14 cellular contexts compared by ENCODE assay signal in genomic region chr2:95062247-95062646, GRCh38. TPM values are rescaled to one million over a fixed set of nuclear protein-coding genes. Genes with fewer than 3 reads are reported as not detected.
DNase-seq lines count a peak whose midpoint lies in the region; ATAC-seq, FAIRE-seq and TF ChIP-seq lines count a peak whose summit lies in the region.
"Had no signal": no experiment of that assay in that cellular context is flagged by ENCODE, and none has a peak within 500 bp of the region (broad histone marks: within the 10 kb centered on the region; RNA-seq: fewer than 3 reads in every experiment).

No MANE protein-coding gene starts in this region.

- no peak for TF ChIP-seq POLR2A in HepG2 (IDR thresholded peaks at IDR 0.05; ENCODE audit: insufficient read depth in 1 of 2, low read depth in 2 of 2, low read length in 2 of 2)
- no peak for TF ChIP-seq POLR2A in right lobe of liver (IDR thresholded peaks at IDR 0.05)

- ATAC-seq in HepG2 (no peak), right lobe of liver (no peak)
- peak; percentile 10 to 21 for ATAC-seq in activated T-cell treated with anti-CD3 and anti-CD28 coated beads, Interleukin-2, amount 50 U/mL, for 72 hours (replicated peaks in 1 of 2)
- ATAC-seq: Panc1, pancreas had no signal

- POLR2A ChIA-PET in HepG2 (lab: Yijun Ruan, JAX), result no interaction called here

- TF ChIP-seq EP300 in HepG2 (IDR thresholded peaks at IDR 0.05; ENCODE audit: low read depth in 2 of 2, low read length in 2 of 2), result no peak
- no peak for TF ChIP-seq EP300 in HepG2 (CRISPR knock-in tag; IDR thresholded peaks at IDR 0.05; ENCODE audit: borderline replicate concordance)

- no peaks in the 10 kb centered on the region for H3K9me3 ChIP-seq in HepG2 (ENCODE audit: low read length)
- no peaks in the 10 kb centered on the region for H3K9me3 ChIP-seq in right lobe of liver
- H3K9me3 ChIP-seq: pancreas had no signal

- H3K36me3 ChIP-seq in HepG2 (replicated peaks in 1 of 2; ENCODE audit: control insufficient read depth in 1 of 2, insufficient read depth in 2 of 2, low read length in 2 of 2) (no peaks in the 10 kb centered on the region), right lobe of liver (no peaks in the 10 kb centered on the region)
- H3K36me3 ChIP-seq: pancreas had no signal

- H4K20me1 ChIP-seq in HepG2 (ENCODE audit: insufficient read depth, low read length), result no peaks in the 10 kb centered on the region

- H3K4me1 ChIP-seq in HepG2 (ENCODE audit: insufficient read depth, low read length) (peaks cover 70% of the 10 kb centered on the region), right lobe of liver (no peaks in the 10 kb centered on the region)
- H3K4me1 ChIP-seq: pancreas had no signal

- intact Hi-C loops in HepG2 (cut with micrococcal nuclease; ENCODE audit: unreplicated experiment) (no loop called here), right lobe of liver (cut with DNase I) (no loop called here)

- CTCF ChIA-PET in HepG2 (lab: Yijun Ruan, JAX; ENCODE audit: low intra/inter-chr PET ratio, low total read pairs), result no interaction called here

- no peak for TF ChIP-seq RAD21 in HepG2 (CRISPR knock-in tag; IDR thresholded peaks at IDR 0.05)

- H3K79me2 ChIP-seq in HepG2 (ENCODE audit: insufficient read depth, low read length), result no peaks in the 10 kb centered on the region

- no peak for FAIRE-seq in HepG2 (lab: Jason Lieb, UNC)
- FAIRE-seq: pancreas had no signal

- peak overlapping the region; percentile 52 for H3K4me2 ChIP-seq in HepG2 (ENCODE audit: low read depth, low read length)

- H3K4me1 Mint-ChIP-seq in activated T-cell treated with anti-CD3 and anti-CD28 coated beads, Interleukin-2, amount 50 U/mL, for 72 hours (ENCODE audit: low read depth), result peaks cover 41% of the 10 kb centered on the region
- H3K4me1 Mint-ChIP-seq in glutamatergic neuron (ENCODE audit: low read depth, unreplicated experiment) (peaks cover 9% of the 10 kb centered on the region), type B pancreatic cell (ENCODE audit: unreplicated experiment) (peaks cover 33% of the 10 kb centered on the region)

- no peak overlapping the region for H3K9ac ChIP-seq in HepG2 (ENCODE audit: insufficient read depth, low read depth, low read length)

- 69% methylated on average over 7 of the region's 7 CpGs for WGBS in HepG2 (ENCODE audit: low lambda C conversion rate)
- 62% methylated on average over 5 of the region's 7 CpGs for WGBS in right lobe of liver (ENCODE audit: insufficient coverage, low coverage, low lambda C conversion rate, missing lambda C conversion rate)

- peaks cover 3 to 11% of the 10 kb centered on the region in 2 experiments; a peak in 2 of 5 replicates for H3K27me3 ChIP-seq in HepG2 (ENCODE audit: control insufficient read depth in 1 of 2, insufficient read depth in 2 of 2, low read length in 2 of 2)
- no peaks in the 10 kb centered on the region for H3K27me3 ChIP-seq in right lobe of liver
- H3K27me3 ChIP-seq: pancreas had no signal

- peak overlapping the region; percentile 64 for H3K27ac Mint-ChIP-seq in activated T-cell treated with anti-CD3 and anti-CD28 coated beads, Interleukin-2, amount 50 U/mL, for 72 hours
- peak overlapping the region; percentile 17 for H3K27ac Mint-ChIP-seq in glutamatergic neuron (ENCODE audit: unreplicated experiment)
- peak overlapping the region; percentile 22 for H3K27ac Mint-ChIP-seq in type B pancreatic cell

- TF ChIP-seq CTCF in HepG2 (CRISPR knock-in tag; IDR thresholded peaks at IDR 0.05) (no peak), right lobe of liver (IDR thresholded peaks at IDR 0.05) (no peak), glutamatergic neuron (IDR thresholded peaks at IDR 0.05; ENCODE audit: partially characterized antibody, unreplicated experiment) (no peak), type B pancreatic cell (conservative IDR thresholded peaks at IDR 0.05) (no peak)

- DNase-seq in HepG2 (ENCODE audit: low spot score) (no peak), right lobe of liver (no peak), glutamatergic neuron (no peak), type B pancreatic cell (ENCODE audit: extremely low spot score, unreplicated experiment) (no peak), G401 (ENCODE audit: low spot score) (no peak), NCI-H82 (lab: John Stamatoyannopoulos, UW) (no peak), COLO829 (ENCODE audit: low spot score) (no peak)
- DNase-seq in activated T-cell treated with anti-CD3 and anti-CD28 coated beads, Interleukin-2, amount 50 U/mL, for 72 hours, result no peak
- DNase-seq: KBM-7, NCI-H1436, NCI-H510A, pancreas had no signal

- BruUV-seq in HepG2 (replicated peaks; lab: Mats Ljungman, UMichigan), result no TSS peak

- H2AFZ ChIP-seq in HepG2 (ENCODE audit: low read length), result no peak overlapping the region

- H3K4me3 ChIP-seq in HepG2 (replicated peaks in 1 of 3; ENCODE audit: insufficient read depth in 1 of 3, low read depth in 2 of 3, low read length in 3 of 3), result no peak overlapping the region
- H3K4me3 ChIP-seq in right lobe of liver, result no peak overlapping the region
- H3K4me3 ChIP-seq: pancreas had no signal

- H3K27ac ChIP-seq in HepG2 (ENCODE audit: extremely low read length, insufficient read depth, low read length) (no peak overlapping the region), right lobe of liver (no peak overlapping the region)
- H3K27ac ChIP-seq: pancreas had no signal

- no peaks in the 10 kb centered on the region for H3K27me3 Mint-ChIP-seq in activated T-cell treated with anti-CD3 and anti-CD28 coated beads, Interleukin-2, amount 50 U/mL, for 72 hours (ENCODE audit: low read depth)
- no peaks in the 10 kb centered on the region for H3K27me3 Mint-ChIP-seq in glutamatergic neuron (ENCODE audit: unreplicated experiment)
- peaks cover 4% of the 10 kb centered on the region for H3K27me3 Mint-ChIP-seq in type B pancreatic cell

- H3K4me3 Mint-ChIP-seq in activated T-cell treated with anti-CD3 and anti-CD28 coated beads, Interleukin-2, amount 50 U/mL, for 72 hours, result peak overlapping the region; percentile 53 to 57
- H3K4me3 Mint-ChIP-seq in glutamatergic neuron (ENCODE audit: unreplicated experiment) (peak overlapping the region; percentile 36), type B pancreatic cell (peak overlapping the region; percentile 8)
- H3K4me3 Mint-ChIP-seq: central memory CD8-positive, alpha-beta T cell had no signal

- no peaks in the 10 kb centered on the region for H3K36me3 Mint-ChIP-seq in activated T-cell treated with anti-CD3 and anti-CD28 coated beads, Interleukin-2, amount 50 U/mL, for 72 hours (ENCODE audit: insufficient read depth in 2 of 2)
- H3K36me3 Mint-ChIP-seq in glutamatergic neuron (ENCODE audit: unreplicated experiment) (no peaks in the 10 kb centered on the region), type B pancreatic cell (no peaks in the 10 kb centered on the region)

- in situ Hi-C loops in HepG2 (cut with HindIII; ENCODE audit: extremely low pct_ligation_motif_present, low pct_unique_long_range_greater_than_20kb) (no loop called here), G401 (cut with HindIII; ENCODE audit: low sequenced_read_pairs) (no loop called here)

- H3K9me3 Mint-ChIP-seq in activated T-cell treated with anti-CD3 and anti-CD28 coated beads, Interleukin-2, amount 50 U/mL, for 72 hours, result no peaks in the 10 kb centered on the region
- H3K9me3 Mint-ChIP-seq in glutamatergic neuron (ENCODE audit: unreplicated experiment) (peaks cover 6% of the 10 kb centered on the region), type B pancreatic cell (no peaks in the 10 kb centered on the region)
- H3K9me3 Mint-ChIP-seq: central memory CD8-positive, alpha-beta T cell had no signal

RNA-seq across cellular contexts. Expression of gene MAL, which starts 36.7 kb away (rescaled TPM):
- not detected in 2 replicates for total RNA-seq in HepG2 (2016; rRNA removed; fragmentation: Illumina TruSeq; extraction: Trizol)
- not detected in 2 replicates for total RNA-seq in HepG2 (2016; cell fraction: cytosol; rRNA removed; fragmentation: Illumina TruSeq; extraction: Trizol; ENCODE audit: low read depth)
- not detected in 2 replicates for total RNA-seq in HepG2 (2016; cell fraction: insoluble cytoplasmic fraction; rRNA removed; fragmentation: Illumina TruSeq; extraction: Trizol)
- not detected in 2 replicates for total RNA-seq in HepG2 (2016; cell fraction: membrane; rRNA removed; fragmentation: Illumina TruSeq; extraction: Trizol)
- total RNA-seq in HepG2 (2016; cell fraction: nucleus; rRNA removed; fragmentation: Illumina TruSeq; extraction: Trizol), result not detected in 2 replicates
- polyA plus RNA-seq in HepG2 (2011; rRNA removed), result not detected in 2 replicates
- polyA plus RNA-seq in HepG2 (2011; cell fraction: cytosol; rRNA removed), result not detected in 2 replicates
- polyA plus RNA-seq in HepG2 (2011; cell fraction: nucleus; rRNA removed), result not detected in 2 replicates
- polyA plus RNA-seq in HepG2 (2012), result not detected in 2 replicates
- polyA plus RNA-seq in HepG2 (2016; cell fraction: cytosol; fragmentation: Illumina TruSeq; extraction: Trizol; ENCODE audit: low read depth), result not detected in 2 replicates
- not detected in 2 replicates for polyA plus RNA-seq in HepG2 (2016; cell fraction: insoluble cytoplasmic fraction; fragmentation: Illumina TruSeq; extraction: Trizol; ENCODE audit: low read depth)
- not detected in 2 replicates for polyA plus RNA-seq in HepG2 (2016; cell fraction: membrane; fragmentation: Illumina TruSeq; extraction: Trizol; ENCODE audit: low read depth)
- polyA plus RNA-seq in HepG2 (2016; cell fraction: nucleus; fragmentation: Illumina TruSeq; extraction: Trizol; ENCODE audit: insufficient read depth, low read depth), result not detected in 2 replicates
- not detected in 2 replicates for polyA minus RNA-seq in HepG2 (2011; rRNA and poly(A)+ RNA removed; ENCODE audit: low replicate concordance)
- polyA minus RNA-seq in HepG2 (2011; cell fraction: cytosol; rRNA and poly(A)+ RNA removed), result not detected in 2 replicates
- not detected in 2 replicates for polyA minus RNA-seq in HepG2 (2011; cell fraction: nucleus; rRNA and poly(A)+ RNA removed)
- under 1 TPM in 1 of 6 experiments, not detected in 5; 0.24 TPM for total RNA-seq in right lobe of liver
- total RNA-seq in activated T-cell treated with anti-CD3 and anti-CD28 coated beads, Interleukin-2, amount 50 U/mL, for 72 hours, result 10 to 100 TPM; 92.6 to 93.8 TPM
- 9.0 TPM for total RNA-seq in glutamatergic neuron (ENCODE audit: unreplicated experiment)
- 205 and 250 TPM in 2 replicates for total RNA-seq in type B pancreatic cell (ENCODE audit: low replicate concordance)
- not detected in 2 replicates for total RNA-seq in G401 (2014; rRNA removed; shearing (Covaris generic))

RNA-seq across cellular contexts. Expression of gene MRPS5, which starts 59.4 kb away (rescaled TPM):
- total RNA-seq in HepG2 (2016; rRNA removed; fragmentation: Illumina TruSeq; extraction: Trizol), result 98.8 and 102 TPM in 2 replicates
- total RNA-seq in HepG2 (2016; cell fraction: cytosol; rRNA removed; fragmentation: Illumina TruSeq; extraction: Trizol; ENCODE audit: low read depth), result 53.7 and 54.0 TPM in 2 replicates
- total RNA-seq in HepG2 (2016; cell fraction: insoluble cytoplasmic fraction; rRNA removed; fragmentation: Illumina TruSeq; extraction: Trizol), result 99.9 and 104 TPM in 2 replicates
- total RNA-seq in HepG2 (2016; cell fraction: membrane; rRNA removed; fragmentation: Illumina TruSeq; extraction: Trizol), result 68.2 and 74.9 TPM in 2 replicates
- total RNA-seq in HepG2 (2016; cell fraction: nucleus; rRNA removed; fragmentation: Illumina TruSeq; extraction: Trizol), result 65.4 and 78.9 TPM in 2 replicates
- 125 and 134 TPM in 2 replicates for polyA plus RNA-seq in HepG2 (2011; rRNA removed)
- polyA plus RNA-seq in HepG2 (2011; cell fraction: cytosol; rRNA removed), result 80.7 and 93.0 TPM in 2 replicates
- polyA plus RNA-seq in HepG2 (2011; cell fraction: nucleus; rRNA removed), result 151 and 160 TPM in 2 replicates
- 83.3 and 86.4 TPM in 2 replicates for polyA plus RNA-seq in HepG2 (2012)
- polyA plus RNA-seq in HepG2 (2016; cell fraction: cytosol; fragmentation: Illumina TruSeq; extraction: Trizol; ENCODE audit: low read depth), result 52.6 and 54.6 TPM in 2 replicates
- 116 and 119 TPM in 2 replicates for polyA plus RNA-seq in HepG2 (2016; cell fraction: insoluble cytoplasmic fraction; fragmentation: Illumina TruSeq; extraction: Trizol; ENCODE audit: low read depth)
- 57.0 and 60.0 TPM in 2 replicates for polyA plus RNA-seq in HepG2 (2016; cell fraction: membrane; fragmentation: Illumina TruSeq; extraction: Trizol; ENCODE audit: low read depth)
- polyA plus RNA-seq in HepG2 (2016; cell fraction: nucleus; fragmentation: Illumina TruSeq; extraction: Trizol; ENCODE audit: insufficient read depth, low read depth), result 139 and 145 TPM in 2 replicates
- 73.5 and 104 TPM in 2 replicates for polyA minus RNA-seq in HepG2 (2011; rRNA and poly(A)+ RNA removed; ENCODE audit: low replicate concordance)
- polyA minus RNA-seq in HepG2 (2011; cell fraction: cytosol; rRNA and poly(A)+ RNA removed), result 43.8 and 44.2 TPM in 2 replicates
- polyA minus RNA-seq in HepG2 (2011; cell fraction: nucleus; rRNA and poly(A)+ RNA removed), result 103 and 105 TPM in 2 replicates
- 10 to 100 TPM; 36.1 to 52.1 (median 47.9) TPM for total RNA-seq in right lobe of liver
- 10 to 100 TPM; 65.4 to 82.0 TPM for total RNA-seq in activated T-cell treated with anti-CD3 and anti-CD28 coated beads, Interleukin-2, amount 50 U/mL, for 72 hours
- total RNA-seq in glutamatergic neuron (ENCODE audit: unreplicated experiment), result 68.7 TPM
- total RNA-seq in type B pancreatic cell (ENCODE audit: low replicate concordance), result 67.6 and 70.2 TPM in 2 replicates
- 76.7 and 85.7 TPM in 2 replicates for total RNA-seq in G401 (2014; rRNA removed; shearing (Covaris generic))

Comparison
In these comparisons a context has a peak if more than half of its experiments do, and no peak if none do; other contexts are left out.
1. ATAC-seq: peak in activated T-cell treated with anti-CD3 and anti-CD28 coated beads, Interleukin-2, amount 50 U/mL, for 72 hours (2 of 2); none in HepG2 (single experiment) and right lobe of liver (0 of 4).
2. Peak in every context shown above with its lines, with median percentiles within 50 percentile points of each other: H3K27ac Mint-ChIP-seq and H3K4me3 Mint-ChIP-seq.